ENCODE assay signal across 27 cellular contexts in genomic region chr11:79939111-79939510, GRCh38.
"Had no signal": no experiment of that assay in that cellular context is flagged by ENCODE, and none has a peak within 500 bp of the region (broad histone marks: within the 10 kb centered on the region; RNA-seq: fewer than 3 reads in every experiment).

No MANE protein-coding gene starts in this region.

- DNase-seq: activated B cell treated with CpG ODN at 0.5 μM for 24 hours; activated CD4-positive, alpha-beta T cell treated with anti-CD3 and anti-CD28 coated beads for 48 hours; activated CD4-positive, alpha-beta T cell treated with anti-CD3 and anti-CD28 coated beads, Interleukin-2, amount 50 U/mL, for 1 hour; activated CD4-positive, alpha-beta T cell treated with anti-CD3 and anti-CD28 coated beads, Interleukin-2, amount 50 U/mL, for 48 hours; activated CD8-positive, alpha-beta memory T cell treated with anti-CD3 and anti-CD28 coated beads for 24 hours; activated CD8-positive, alpha-beta T cell treated with anti-CD3 and anti-CD28 coated beads for 36 hours; activated effector memory CD4-positive, alpha-beta T cell treated with anti-CD3 and anti-CD28 coated beads, Interleukin-2, amount 50 U/mL, for 16 hours; activated naive CD4-positive, alpha-beta T cell treated with anti-CD3 and anti-CD28 coated beads for 36 hours; activated naive CD8-positive, alpha-beta T cell treated with anti-CD3 and anti-CD28 coated beads, Interleukin-2, amount 10 ng/mL, durations not matched to agents 7 days and 5 days; activated T-cell treated with anti-CD3 and anti-CD28 coated beads, Interleukin-2, amount 50 U/mL, for 4 hours; amygdala; aorta; body of pancreas; caudate nucleus; cortex of kidney; dermis blood vessel endothelial cell; effector CD8-positive, alpha-beta T cell; foreskin keratinocyte; gastrocnemius medialis; heart right ventricle; T-helper 2 cell; WERI-Rb-1 had no signal

- H3K36me3 Mint-ChIP-seq: activated naive CD8-positive, alpha-beta T cell treated with anti-CD3 and anti-CD28 coated beads, Interleukin-2, amount 10 ng/mL, durations not matched to agents 7 days and 5 days had no signal

- H3K27ac Mint-ChIP-seq: activated B cell treated with CpG ODN at 0.5 μM for 24 hours; activated CD8-positive, alpha-beta T cell treated with anti-CD3 and anti-CD28 coated beads for 36 hours; activated naive CD4-positive, alpha-beta T cell treated with anti-CD3 and anti-CD28 coated beads for 36 hours; activated naive CD4-positive, alpha-beta T cell treated with anti-CD3 and anti-CD28 coated beads, Interleukin-2, amount 50 U/mL, for 72 hours; activated naive CD8-positive, alpha-beta T cell treated with anti-CD3 and anti-CD28 coated beads, Interleukin-2, amount 10 ng/mL, durations not matched to agents 7 days and 5 days; activated T-helper 2 cell treated with anti-CD3 and anti-CD28 coated beads, Interferon-gamma antibody, Interleukin-2, Interleukin-4, amounts not matched to agents 10 μg/mL and 5 μg/mL and 100 μg/mL, durations not matched to agents 14 hours and 24 hours and 36 hours had no signal

- H3K4me1 Mint-ChIP-seq: activated B cell treated with CpG ODN at 0.5 μM for 24 hours; activated naive CD8-positive, alpha-beta T cell treated with anti-CD3 and anti-CD28 coated beads, Interleukin-2, amount 10 ng/mL, durations not matched to agents 7 days and 5 days had no signal

- H3K4me3 Mint-ChIP-seq: activated B cell treated with CpG ODN at 0.5 μM for 24 hours; activated CD8-positive, alpha-beta T cell treated with anti-CD3 and anti-CD28 coated beads for 36 hours; activated naive CD4-positive, alpha-beta T cell treated with anti-CD3 and anti-CD28 coated beads for 36 hours; activated naive CD8-positive, alpha-beta T cell treated with anti-CD3 and anti-CD28 coated beads, Interleukin-2, amount 10 ng/mL, durations not matched to agents 7 days and 5 days; activated T-cell treated with anti-CD3 and anti-CD28 coated beads, Interleukin-2, amount 50 U/mL, for 4 hours had no signal

- H3K9me3 Mint-ChIP-seq: activated naive CD8-positive, alpha-beta T cell treated with anti-CD3 and anti-CD28 coated beads, Interleukin-2, amount 10 ng/mL, durations not matched to agents 7 days and 5 days; activated T-helper 2 cell treated with anti-CD3 and anti-CD28 coated beads, Interferon-gamma antibody, Interleukin-2, Interleukin-4, amounts not matched to agents 10 μg/mL and 5 μg/mL and 100 μg/mL, durations not matched to agents 14 hours and 24 hours and 36 hours had no signal

- H3K27me3 Mint-ChIP-seq: activated B cell treated with CpG ODN at 0.5 μM for 24 hours; activated CD8-positive, alpha-beta T cell treated with anti-CD3 and anti-CD28 coated beads for 36 hours; activated naive CD8-positive, alpha-beta T cell treated with anti-CD3 and anti-CD28 coated beads, Interleukin-2, amount 10 ng/mL, durations not matched to agents 7 days and 5 days had no signal

- ATAC-seq: activated CD4-positive, CD25-positive, alpha-beta regulatory T cell treated with anti-CD3 and anti-CD28 coated beads, Interleukin-2, amount 50 U/mL, for 24 hours; activated CD8-positive, alpha-beta T cell treated with anti-CD3 and anti-CD28 coated beads for 36 hours; activated naive CD4-positive, alpha-beta T cell treated with anti-CD3 and anti-CD28 coated beads, Interleukin-2, amount 50 U/mL, for 72 hours; activated T-cell treated with anti-CD3 and anti-CD28 coated beads, Interleukin-2, amount 50 U/mL, for 4 hours; body of pancreas; esophagus mucosa; foreskin keratinocyte; gastrocnemius medialis; heart right ventricle had no signal

- H3K4me3 ChIP-seq: body of pancreas, gastrocnemius medialis, heart right ventricle, hepatocyte had no signal
